ENCODE assay signal across 13 cellular contexts in genomic region chr14:87996276-87996592, GRCh38. TPM values are rescaled to one million over a fixed set of nuclear protein-coding genes. Genes with fewer than 3 reads are reported as not detected.
A peak's percentile ranks its signal among the peaks of the same experiment; 100 is the strongest.
DNase-seq lines count a peak whose midpoint lies in the region; ATAC-seq and TF ChIP-seq lines count a peak whose summit lies in the region.
"Had no signal": no experiment of that assay in that cellular context is flagged by ENCODE, and none has a peak within 500 bp of the region (broad histone marks: within the 10 kb centered on the region; RNA-seq: fewer than 3 reads in every experiment).

No MANE protein-coding gene starts in this region.

- no peak for TF ChIP-seq POLR2A in testis (IDR thresholded peaks at IDR 0.05)

- TF ChIP-seq CTCF in testis (IDR thresholded peaks at IDR 0.05) (no peak), mucosa of descending colon (IDR thresholded peaks at IDR 0.05) (no peak)

- peaks cover 46% of the 10 kb centered on the region for H3K4me1 Mint-ChIP-seq in activated naive CD4-positive, alpha-beta T cell treated with anti-CD3 and anti-CD28 coated beads, Interleukin-2, amount 50 U/mL, for 24 hours

- H3K9me3 ChIP-seq in mesodermal cell (ENCODE audit: control insufficient read depth, low read length) (no peaks in the 10 kb centered on the region), testis (no peaks in the 10 kb centered on the region), mucosa of descending colon (no peaks in the 10 kb centered on the region)

- H3K4me1 ChIP-seq in mesodermal cell (ENCODE audit: control insufficient read depth, insufficient read depth, low read length, poor library complexity, severe bottlenecking) (peaks cover 15% of the 10 kb centered on the region), testis (peaks cover 41% of the 10 kb centered on the region), mucosa of descending colon (ENCODE audit: low read depth) (peaks cover 4% of the 10 kb centered on the region)

- H3K27me3 Mint-ChIP-seq in activated naive CD4-positive, alpha-beta T cell treated with anti-CD3 and anti-CD28 coated beads, Interleukin-2, amount 50 U/mL, for 24 hours, result no peaks in the 10 kb centered on the region
- H3K27me3 Mint-ChIP-seq: naive B cell had no signal

- peaks cover 3% of the 10 kb centered on the region for H3K36me3 Mint-ChIP-seq in activated naive CD4-positive, alpha-beta T cell treated with anti-CD3 and anti-CD28 coated beads, Interleukin-2, amount 50 U/mL, for 24 hours
- H3K36me3 Mint-ChIP-seq: naive B cell had no signal

- in situ Hi-C loops in G401 (cut with HindIII; ENCODE audit: low sequenced_read_pairs), result no loop called here

- intact Hi-C loops in testis (cut with DNase I; ENCODE audit: low total_unique reads), result no loop called here
- intact Hi-C loops in mucosa of descending colon (cut with DNase I, micrococcal nuclease), result no loop called here

- peak overlapping the region; percentile 2 for H3K27ac Mint-ChIP-seq in activated naive CD4-positive, alpha-beta T cell treated with anti-CD3 and anti-CD28 coated beads, Interleukin-2, amount 50 U/mL, for 24 hours

- H3K27ac ChIP-seq in mesodermal cell (ENCODE audit: low read depth, low read length, severe bottlenecking) (peak overlapping the region; percentile 89), testis (peak overlapping the region; percentile 18 to 98)

- ATAC-seq in GM21737 (IDR thresholded peaks at IDR 0.05; ENCODE audit: unreplicated experiment), result no peak
- no peak for ATAC-seq in mucosa of descending colon

- no peaks in the 10 kb centered on the region for H3K9me3 Mint-ChIP-seq in activated naive CD4-positive, alpha-beta T cell treated with anti-CD3 and anti-CD28 coated beads, Interleukin-2, amount 50 U/mL, for 24 hours

- H3K36me3 ChIP-seq in mesodermal cell (ENCODE audit: control insufficient read depth, insufficient read depth, low read length) (no peaks in the 10 kb centered on the region), testis (ENCODE audit: low read depth, missing control alignments) (no peaks in the 10 kb centered on the region), mucosa of descending colon (ENCODE audit: low read depth) (no peaks in the 10 kb centered on the region)

- no peak overlapping the region for H3K4me3 Mint-ChIP-seq in activated naive CD4-positive, alpha-beta T cell treated with anti-CD3 and anti-CD28 coated beads, Interleukin-2, amount 50 U/mL, for 24 hours

- no CpG with 5 or more reads among the region's 1 CpG for WGBS in mesodermal cell (ENCODE audit: insufficient coverage in 2 of 2), 2 experiments
- 15 to 23% methylated on average over 1 of the region's 1 CpG for WGBS in testis, 2 donors

- DNase-seq in activated naive CD4-positive, alpha-beta T cell (lab: John Stamatoyannopoulos, UW), result no peak
- DNase-seq in astrocyte of the hippocampus (ENCODE audit: low read depth, low spot score) (peak; percentile 16), testis (no peak), mucosa of descending colon (no peak), G401 (ENCODE audit: low spot score) (no peak)
- DNase-seq: cerebellar nuclear complex; naive B cell; NK-92 treated with Interleukin-12 subunit alpha and Interleukin-12 subunit beta, amount 100 ng/mL, for 24 hours; stimulated activated CD4-positive, alpha-beta T cell treated with anti-CD3 and anti-CD28 coated beads, Interleukin-12 subunit alpha, Interleukin-12 subunit beta, amount 100 ng/mL, for 4 hours had no signal

- no peaks in the 10 kb centered on the region for H3K27me3 ChIP-seq in testis

- H3K4me3 ChIP-seq in mesodermal cell (ENCODE audit: extremely low read depth, insufficient read depth, low read length, poor library complexity, severe bottlenecking) (no peak overlapping the region), testis (no peak overlapping the region), mucosa of descending colon (no peak overlapping the region)

RNA-seq across cellular contexts. Expression of gene GALC, which starts 3.3 kb away (rescaled TPM):
- polyA plus RNA-seq in mesodermal cell (2013, experiment 1 of 2), result 44.5 TPM
- polyA plus RNA-seq in mesodermal cell (2013, experiment 2 of 2), result 40.0 TPM
- total RNA-seq in testis (100 to 1,000 TPM in 1 of 2 donors, 10 to 100 TPM in 1; 79.6 to 100 TPM), mucosa of descending colon (10 to 100 TPM; 21.2 to 29.8 (median 24.3) TPM)
- 50.7 TPM for polyA plus RNA-seq in testis (ENCODE audit: insufficient read depth, low read depth, low replicate concordance)
- 7.5 and 9.7 TPM in 2 replicates for total RNA-seq in G401 (2014; rRNA removed; shearing (Covaris generic))

RNA-seq across cellular contexts. Expression of gene GPR65, which starts 8.7 kb away (rescaled TPM):
- 0.07 TPM for polyA plus RNA-seq in mesodermal cell (2013, experiment 1 of 2)
- not detected for polyA plus RNA-seq in mesodermal cell (2013, experiment 2 of 2)
- total RNA-seq in testis (under 1 TPM; 0.08 to 0.31 TPM), mucosa of descending colon (1 to 10 TPM in 2 of 3 donors, under 1 TPM in 1; 0.41 to 1.6 (median 1.6) TPM)
- polyA plus RNA-seq in testis (ENCODE audit: insufficient read depth, low read depth, low replicate concordance), result 0.96 TPM
- total RNA-seq in G401 (2014; rRNA removed; shearing (Covaris generic)), result not detected in 2 replicates
- total RNA-seq: MCF 10A had no signal
